ENCODE assay signal across 24 cellular contexts in the genomic region with DNA sequence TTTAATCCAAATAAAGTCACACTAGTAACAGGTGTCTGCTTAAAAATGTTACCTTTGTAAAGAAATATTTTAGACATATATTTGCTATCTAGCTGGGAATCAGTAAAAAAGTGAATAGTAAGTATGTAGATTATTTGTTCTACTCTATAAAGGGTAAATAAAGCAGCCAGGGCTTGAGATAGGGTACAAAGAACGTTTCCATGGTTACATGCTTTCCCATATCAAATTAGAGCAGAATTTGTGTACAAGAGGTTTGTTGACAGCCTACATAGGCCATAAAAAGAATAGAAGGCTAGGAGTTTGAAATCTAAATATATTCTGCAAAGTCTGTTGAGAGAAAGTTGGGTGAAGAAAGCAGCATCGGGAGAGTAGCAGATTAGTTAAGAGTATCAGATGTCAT.
DNase-seq lines count a peak whose midpoint lies in the region; ATAC-seq and TF ChIP-seq lines count a peak whose summit lies in the region.
"Had no signal": no experiment of that assay in that cellular context is flagged by ENCODE, and none has a peak within 500 bp of the region (broad histone marks: within the 10 kb centered on the region; RNA-seq: fewer than 3 reads in every experiment).

No MANE protein-coding gene starts in this region.

- DNase-seq in NCI-H345 (lab: John Stamatoyannopoulos, UW) (peak; percentile 1), NCI-H345 treated with DMSO at 0.1 percent for 48 hours (lab: John Stamatoyannopoulos, UW; ENCODE audit: unreplicated experiment) (no peak), NCI-H146 treated with DMSO at 0.1 percent for 48 hours (lab: John Stamatoyannopoulos, UW; ENCODE audit: unreplicated experiment) (peak; percentile 99), right lobe of liver (no peak), H4 (ENCODE audit: low spot score) (no peak)
- DNase-seq in central memory CD8-positive, alpha-beta T cell (ENCODE audit: low spot score in 2 of 2), result no peak
- DNase-seq: AML-193; Caco-2; CD4-positive, alpha-beta memory T cell; DMS79 treated with DMSO at 0.1 percent for 48 hours; GF-D8; Kasumi-1; NCI-H187 treated with DMSO at 0.1 percent for 48 hours; NCI-H2171; NCI-H226; NCI-H524; SHP77; T-cell had no signal

- H3K9me3 Mint-ChIP-seq in central memory CD8-positive, alpha-beta T cell, result no peaks in the 10 kb centered on the region
- H3K9me3 Mint-ChIP-seq: CD4-positive, alpha-beta memory T cell; T-cell had no signal

- intact Hi-C loops in right lobe of liver (cut with DNase I), result no loop called here

- peak overlapping the region; percentile 73 for H3K27ac Mint-ChIP-seq in central memory CD8-positive, alpha-beta T cell (ENCODE audit: low read depth)
- H3K27ac Mint-ChIP-seq: CD4-positive, alpha-beta memory T cell; T-cell had no signal

- 32% methylated on average over 2 of the region's 2 CpGs for WGBS in right lobe of liver (ENCODE audit: insufficient coverage, low coverage, low lambda C conversion rate, missing lambda C conversion rate)

- no peak for TF ChIP-seq POLR2A in right lobe of liver (IDR thresholded peaks at IDR 0.05)

- no peaks in the 10 kb centered on the region for H3K4me1 Mint-ChIP-seq in central memory CD8-positive, alpha-beta T cell
- H3K4me1 Mint-ChIP-seq: T-cell had no signal

- no peaks in the 10 kb centered on the region for H3K9me3 ChIP-seq in right lobe of liver
- H3K9me3 ChIP-seq: A549; BLaER1 treated with 17β-estradiol and CSF1 and Interleukin-3, amounts not matched to agents 10 nM and 100 nM; Caco-2 had no signal

- ATAC-seq in central memory CD8-positive, alpha-beta T cell (replicated peaks; ENCODE audit: extremely low read depth, poor library complexity, severe bottlenecking), result no peak
- ATAC-seq in right lobe of liver (peak; percentile 86 to 99 (median 90)), GM21515 (IDR thresholded peaks at IDR 0.05; ENCODE audit: unreplicated experiment) (no peak)
- ATAC-seq: A549, HCT116, Panc1, T-cell had no signal

- no peak overlapping the region for H3K4me3 ChIP-seq in right lobe of liver
- H3K4me3 ChIP-seq: A549; BLaER1 treated with 17β-estradiol and CSF1 and Interleukin-3, amounts not matched to agents 10 nM and 100 nM had no signal

- no peak overlapping the region for H3K4me3 Mint-ChIP-seq in central memory CD8-positive, alpha-beta T cell
- H3K4me3 Mint-ChIP-seq: CD4-positive, alpha-beta memory T cell; T-cell had no signal

- H3K36me3 Mint-ChIP-seq in central memory CD8-positive, alpha-beta T cell (ENCODE audit: insufficient read depth), result no peaks in the 10 kb centered on the region
- H3K36me3 Mint-ChIP-seq: CD4-positive, alpha-beta memory T cell; T-cell had no signal

- H3K27me3 ChIP-seq in right lobe of liver, result no peaks in the 10 kb centered on the region
- H3K27me3 ChIP-seq: BLaER1 treated with 17β-estradiol and CSF1 and Interleukin-3, amounts not matched to agents 10 nM and 100 nM had no signal

- no peak overlapping the region for H3K27ac ChIP-seq in right lobe of liver
- H3K27ac ChIP-seq: A549; BLaER1 treated with 17β-estradiol and CSF1 and Interleukin-3, amounts not matched to agents 10 nM and 100 nM; RWPE1 had no signal

- no peak for TF ChIP-seq CTCF in right lobe of liver (IDR thresholded peaks at IDR 0.05)

- H3K36me3 ChIP-seq in right lobe of liver, result no peaks in the 10 kb centered on the region
- H3K36me3 ChIP-seq: BLaER1 treated with 17β-estradiol and CSF1 and Interleukin-3, amounts not matched to agents 10 nM and 100 nM had no signal

- H3K27me3 Mint-ChIP-seq in central memory CD8-positive, alpha-beta T cell, result no peaks in the 10 kb centered on the region
- H3K27me3 Mint-ChIP-seq: CD4-positive, alpha-beta memory T cell; T-cell had no signal

- H3K4me1 ChIP-seq in right lobe of liver, result peaks cover 0 to 6% (median 2%) of the 10 kb centered on the region in 4 donors
- H3K4me1 ChIP-seq: A549; BLaER1 treated with 17β-estradiol and CSF1 and Interleukin-3, amounts not matched to agents 10 nM and 100 nM; Caco-2 had no signal

Comparison
In these comparisons a context has a peak if more than half of its experiments do, and no peak if none do; other contexts are left out.
1. DNase-seq: peak in NCI-H345 (single experiment) and NCI-H146 treated with DMSO at 0.1 percent for 48 hours (single experiment); none in NCI-H345 treated with DMSO at 0.1 percent for 48 hours (single experiment), central memory CD8-positive, alpha-beta T cell (0 of 2), right lobe of liver (0 of 3) and H4 (single experiment).
2. ATAC-seq: peak in right lobe of liver (4 of 4); none in central memory CD8-positive, alpha-beta T cell (single experiment) and GM21515 (single experiment).